In genomic region chr1:229885568-229886495, GRCh38 we compare ENCODE assay signal across 13 cellular contexts.
"Had no signal": no experiment of that assay in that cellular context is flagged by ENCODE, and none has a peak within 500 bp of the region (broad histone marks: within the 10 kb centered on the region; RNA-seq: fewer than 3 reads in every experiment).

No MANE protein-coding gene starts in this region.

- H3K4me1 Mint-ChIP-seq: activated naive CD4-positive, alpha-beta T cell treated with anti-CD3 and anti-CD28 coated beads, Interleukin-2, amount 50 U/mL, for 24 hours; central memory CD8-positive, alpha-beta T cell; immature natural killer cell; naive thymus-derived CD4-positive, alpha-beta T cell had no signal

- H3K27ac Mint-ChIP-seq: activated naive CD4-positive, alpha-beta T cell treated with anti-CD3 and anti-CD28 coated beads, Interleukin-2, amount 50 U/mL, for 24 hours; activated T-helper 2 cell treated with anti-CD3 and anti-CD28 coated beads, Interferon-gamma antibody, Interleukin-2, Interleukin-4, amounts not matched to agents 10 μg/mL and 5 μg/mL and 100 μg/mL, durations not matched to agents 14 hours and 24 hours and 36 hours; brain; dendritic cell treated with granulocyte-macrophage colony-stimulating factor and Interleukin-4, amounts not matched to agents 40 ng/mL and 50 ng/mL, for 4 days; immature natural killer cell had no signal

- H3K9me3 Mint-ChIP-seq: activated naive CD4-positive, alpha-beta T cell treated with anti-CD3 and anti-CD28 coated beads, Interleukin-2, amount 50 U/mL, for 24 hours; activated T-helper 2 cell treated with anti-CD3 and anti-CD28 coated beads, Interferon-gamma antibody, Interleukin-2, Interleukin-4, amounts not matched to agents 10 μg/mL and 5 μg/mL and 100 μg/mL, durations not matched to agents 14 hours and 24 hours and 36 hours; central memory CD8-positive, alpha-beta T cell; dendritic cell treated with granulocyte-macrophage colony-stimulating factor and Interleukin-4, amounts not matched to agents 40 ng/mL and 50 ng/mL, for 4 days; immature natural killer cell; naive thymus-derived CD4-positive, alpha-beta T cell had no signal

- H3K4me3 Mint-ChIP-seq: activated naive CD4-positive, alpha-beta T cell treated with anti-CD3 and anti-CD28 coated beads, Interleukin-2, amount 50 U/mL, for 24 hours; brain; central memory CD8-positive, alpha-beta T cell; dendritic cell treated with granulocyte-macrophage colony-stimulating factor and Interleukin-4, amounts not matched to agents 40 ng/mL and 50 ng/mL, for 4 days; immature natural killer cell; naive thymus-derived CD4-positive, alpha-beta T cell had no signal

- DNase-seq: activated CD4-positive, alpha-beta T cell treated with anti-CD3 and anti-CD28 coated beads for 1 hour; glutamatergic neuron; immature natural killer cell; left colon; naive thymus-derived CD4-positive, alpha-beta T cell; stimulated activated naive CD8-positive, alpha-beta T cell treated with anti-CD3 and anti-CD28 coated beads, Interleukin-15, Interleukin-2, amounts not matched to agents 100 U/mL and 50 U/mL, for 24 hours; SW 1271; T-helper 9 cell had no signal

- H3K36me3 Mint-ChIP-seq: activated naive CD4-positive, alpha-beta T cell treated with anti-CD3 and anti-CD28 coated beads, Interleukin-2, amount 50 U/mL, for 24 hours; brain; immature natural killer cell; naive thymus-derived CD4-positive, alpha-beta T cell had no signal

- ATAC-seq: left colon; naive thymus-derived CD4-positive, alpha-beta T cell; stimulated activated naive CD8-positive, alpha-beta T cell treated with anti-CD3 and anti-CD28 coated beads, Interleukin-15, Interleukin-2, amounts not matched to agents 100 U/mL and 50 U/mL, for 24 hours had no signal
